In the genomic region with DNA sequence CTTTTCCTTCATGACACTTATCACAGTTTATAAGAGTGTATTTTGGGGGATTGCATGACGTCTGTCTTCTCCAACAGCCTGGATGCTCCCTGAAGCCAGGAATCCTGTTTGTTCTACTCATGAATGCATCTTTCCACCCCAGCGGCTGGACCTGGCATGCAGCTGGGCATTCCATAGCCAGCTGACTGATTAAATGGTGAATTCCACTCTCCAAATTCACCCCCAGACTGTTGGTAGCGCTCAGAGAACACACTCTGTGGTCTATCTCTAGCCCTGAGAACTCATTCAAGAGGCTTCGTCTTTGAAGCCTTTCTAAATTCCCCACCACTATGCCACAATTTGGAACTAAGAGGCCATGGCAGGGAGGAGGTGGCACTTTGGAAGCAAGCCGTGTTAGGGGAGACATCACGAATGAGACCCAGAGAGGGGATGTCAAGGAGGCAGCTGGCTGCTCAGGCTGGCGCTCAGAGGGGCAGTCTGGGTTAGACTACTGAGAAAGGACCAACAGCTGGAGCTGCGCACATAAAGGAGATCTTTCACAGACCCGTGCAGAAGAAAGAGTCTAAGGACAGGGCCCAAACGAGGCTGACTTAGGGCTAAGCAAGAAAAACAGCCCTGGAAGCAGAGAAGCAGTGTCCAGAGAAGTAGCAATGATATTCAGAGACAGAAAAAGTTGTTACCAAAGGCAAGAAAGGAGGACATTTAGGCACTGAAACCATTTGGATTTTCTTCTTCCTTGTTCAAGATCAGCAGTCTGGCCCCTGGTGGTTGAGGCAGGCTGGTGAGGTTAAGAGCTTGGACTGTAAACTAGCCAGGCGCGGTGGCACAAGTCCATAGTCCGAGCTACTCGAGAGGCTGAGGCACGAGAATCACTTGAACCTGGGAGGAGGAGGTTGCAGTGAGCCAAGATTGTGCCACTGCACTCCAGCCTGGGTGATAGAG, we compare ENCODE assay signal across 1 cellular context.
TF ChIP-seq lines count a peak whose summit lies in the region.

No MANE protein-coding gene starts in this region.

TF ChIP-seq in HepG2, 621 proteins besides CTCF, POLR2A, EP300 and RAD21 (continued from another document):
- TF ChIP-seq ZNF333 (CRISPR knock-in tag; IDR thresholded peaks at IDR 0.05; ENCODE audit: borderline replicate concordance) (0 out of 2 replicates have a peak, but pooled peaks have one; percentile 57), HINFP (CRISPR knock-in tag; IDR thresholded peaks at IDR 0.05; ENCODE audit: low read depth) (no peak), MLLT10 (CRISPR knock-in tag; IDR thresholded peaks at IDR 0.05) (no peak), ETV6 (CRISPR knock-in tag; conservative IDR thresholded peaks at IDR 0.05) (no peak), ZNF564 (CRISPR knock-in tag; IDR thresholded peaks at IDR 0.05) (0 out of 2 replicates have a peak, but pooled peaks have one; percentile 7), ZNF501 (CRISPR knock-in tag; IDR thresholded peaks at IDR 0.05) (peak; percentile 37), ZFY (CRISPR knock-in tag; IDR thresholded peaks at IDR 0.05) (no peak), ZNF580 (CRISPR knock-in tag; IDR thresholded peaks at IDR 0.05; ENCODE audit: borderline replicate concordance, low read depth) (peak; percentile 25; the same call in 1 of the 2 replicates), ZMYM2 (CRISPR knock-in tag; IDR thresholded peaks at IDR 0.05) (no peak; the same call in 1 of the 2 replicates), HNF1B (CRISPR knock-in tag; IDR thresholded peaks at IDR 0.05) (no peak; the same call in 1 of the 2 replicates), ZNF30 (CRISPR knock-in tag; IDR thresholded peaks at IDR 0.05) (no peak), ZNF136 (CRISPR knock-in tag; IDR thresholded peaks at IDR 0.05; ENCODE audit: low read depth) (0 out of 2 replicates have a peak, but pooled peaks have one; percentile 10), KDM6A (CRISPR knock-in tag; IDR thresholded peaks at IDR 0.05; ENCODE audit: low read depth) (no peak), NFATC3 (CRISPR knock-in tag; IDR thresholded peaks at IDR 0.05) (no peak), HOXA9 (CRISPR knock-in tag; IDR thresholded peaks at IDR 0.05; ENCODE audit: borderline replicate concordance) (no peak), CBX5 (CRISPR knock-in tag; IDR thresholded peaks at IDR 0.05; ENCODE audit: borderline replicate concordance) (no peak), ONECUT2 (CRISPR knock-in tag; IDR thresholded peaks at IDR 0.05) (no peak), HNF4A (CRISPR knock-in tag; IDR thresholded peaks at IDR 0.05) (peak; percentile 64; the same call in 1 of the 2 replicates), ZNF430 (CRISPR knock-in tag; IDR thresholded peaks at IDR 0.05) (0 out of 2 replicates have a peak, but pooled peaks have one; percentile 28), ZSCAN30 (CRISPR knock-in tag; IDR thresholded peaks at IDR 0.05) (no peak), TBX3 (IDR thresholded peaks at IDR 0.05; ENCODE audit: borderline replicate concordance) (no peak), NFAT5 (CRISPR knock-in tag; IDR thresholded peaks at IDR 0.05) (no peak), EEA1 (CRISPR knock-in tag; IDR thresholded peaks at IDR 0.05; ENCODE audit: borderline replicate concordance) (no peak), YEATS4 (CRISPR knock-in tag; IDR thresholded peaks at IDR 0.05; ENCODE audit: borderline replicate concordance) (peak; percentile 27; the same call in 1 of the 2 replicates), ZNF720 (CRISPR knock-in tag; IDR thresholded peaks at IDR 0.05) (no peak), ZFP90 (CRISPR knock-in tag; IDR thresholded peaks at IDR 0.05; ENCODE audit: borderline replicate concordance) (peak; percentile 77), ZNF224 (CRISPR knock-in tag; IDR thresholded peaks at IDR 0.05) (0 out of 2 replicates have a peak, but pooled peaks have one; percentile 26), RCOR2 (CRISPR knock-in tag; IDR thresholded peaks at IDR 0.05) (0 out of 2 replicates have a peak, but pooled peaks have one; percentile 33)
- TF ChIP-seq, protein P1, sequence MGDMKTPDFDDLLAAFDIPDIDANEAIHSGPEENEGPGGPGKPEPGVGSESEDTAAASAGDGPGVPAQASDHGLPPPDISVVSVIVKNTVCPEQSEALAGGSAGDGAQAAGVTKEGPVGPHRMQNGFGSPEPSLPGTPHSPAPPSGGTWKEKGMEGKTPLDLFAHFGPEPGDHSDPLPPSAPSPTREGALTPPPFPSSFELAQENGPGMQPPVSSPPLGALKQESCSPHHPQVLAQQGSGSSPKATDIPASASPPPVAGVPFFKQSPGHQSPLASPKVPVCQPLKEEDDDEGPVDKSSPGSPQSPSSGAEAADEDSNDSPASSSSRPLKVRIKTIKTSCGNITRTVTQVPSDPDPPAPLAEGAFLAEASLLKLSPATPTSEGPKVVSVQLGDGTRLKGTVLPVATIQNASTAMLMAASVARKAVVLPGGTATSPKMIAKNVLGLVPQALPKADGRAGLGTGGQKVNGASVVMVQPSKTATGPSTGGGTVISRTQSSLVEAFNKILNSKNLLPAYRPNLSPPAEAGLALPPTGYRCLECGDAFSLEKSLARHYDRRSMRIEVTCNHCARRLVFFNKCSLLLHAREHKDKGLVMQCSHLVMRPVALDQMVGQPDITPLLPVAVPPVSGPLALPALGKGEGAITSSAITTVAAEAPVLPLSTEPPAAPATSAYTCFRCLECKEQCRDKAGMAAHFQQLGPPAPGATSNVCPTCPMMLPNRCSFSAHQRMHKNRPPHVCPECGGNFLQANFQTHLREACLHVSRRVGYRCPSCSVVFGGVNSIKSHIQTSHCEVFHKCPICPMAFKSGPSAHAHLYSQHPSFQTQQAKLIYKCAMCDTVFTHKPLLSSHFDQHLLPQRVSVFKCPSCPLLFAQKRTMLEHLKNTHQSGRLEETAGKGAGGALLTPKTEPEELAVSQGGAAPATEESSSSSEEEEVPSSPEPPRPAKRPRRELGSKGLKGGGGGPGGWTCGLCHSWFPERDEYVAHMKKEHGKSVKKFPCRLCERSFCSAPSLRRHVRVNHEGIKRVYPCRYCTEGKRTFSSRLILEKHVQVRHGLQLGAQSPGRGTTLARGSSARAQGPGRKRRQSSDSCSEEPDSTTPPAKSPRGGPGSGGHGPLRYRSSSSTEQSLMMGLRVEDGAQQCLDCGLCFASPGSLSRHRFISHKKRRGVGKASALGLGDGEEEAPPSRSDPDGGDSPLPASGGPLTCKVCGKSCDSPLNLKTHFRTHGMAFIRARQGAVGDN (CRISPR knock-in tag; IDR thresholded peaks at IDR 0.05), result peak; percentile 55
- TF ChIP-seq, protein P2, sequence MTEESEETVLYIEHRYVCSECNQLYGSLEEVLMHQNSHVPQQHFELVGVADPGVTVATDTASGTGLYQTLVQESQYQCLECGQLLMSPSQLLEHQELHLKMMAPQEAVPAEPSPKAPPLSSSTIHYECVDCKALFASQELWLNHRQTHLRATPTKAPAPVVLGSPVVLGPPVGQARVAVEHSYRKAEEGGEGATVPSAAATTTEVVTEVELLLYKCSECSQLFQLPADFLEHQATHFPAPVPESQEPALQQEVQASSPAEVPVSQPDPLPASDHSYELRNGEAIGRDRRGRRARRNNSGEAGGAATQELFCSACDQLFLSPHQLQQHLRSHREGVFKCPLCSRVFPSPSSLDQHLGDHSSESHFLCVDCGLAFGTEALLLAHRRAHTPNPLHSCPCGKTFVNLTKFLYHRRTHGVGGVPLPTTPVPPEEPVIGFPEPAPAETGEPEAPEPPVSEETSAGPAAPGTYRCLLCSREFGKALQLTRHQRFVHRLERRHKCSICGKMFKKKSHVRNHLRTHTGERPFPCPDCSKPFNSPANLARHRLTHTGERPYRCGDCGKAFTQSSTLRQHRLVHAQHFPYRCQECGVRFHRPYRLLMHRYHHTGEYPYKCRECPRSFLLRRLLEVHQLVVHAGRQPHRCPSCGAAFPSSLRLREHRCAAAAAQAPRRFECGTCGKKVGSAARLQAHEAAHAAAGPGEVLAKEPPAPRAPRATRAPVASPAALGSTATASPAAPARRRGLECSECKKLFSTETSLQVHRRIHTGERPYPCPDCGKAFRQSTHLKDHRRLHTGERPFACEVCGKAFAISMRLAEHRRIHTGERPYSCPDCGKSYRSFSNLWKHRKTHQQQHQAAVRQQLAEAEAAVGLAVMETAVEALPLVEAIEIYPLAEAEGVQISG (CRISPR knock-in tag; IDR thresholded peaks at IDR 0.05), result peak; percentile 55
